ENCODE assay signal across 9 cellular contexts in the genomic region with DNA sequence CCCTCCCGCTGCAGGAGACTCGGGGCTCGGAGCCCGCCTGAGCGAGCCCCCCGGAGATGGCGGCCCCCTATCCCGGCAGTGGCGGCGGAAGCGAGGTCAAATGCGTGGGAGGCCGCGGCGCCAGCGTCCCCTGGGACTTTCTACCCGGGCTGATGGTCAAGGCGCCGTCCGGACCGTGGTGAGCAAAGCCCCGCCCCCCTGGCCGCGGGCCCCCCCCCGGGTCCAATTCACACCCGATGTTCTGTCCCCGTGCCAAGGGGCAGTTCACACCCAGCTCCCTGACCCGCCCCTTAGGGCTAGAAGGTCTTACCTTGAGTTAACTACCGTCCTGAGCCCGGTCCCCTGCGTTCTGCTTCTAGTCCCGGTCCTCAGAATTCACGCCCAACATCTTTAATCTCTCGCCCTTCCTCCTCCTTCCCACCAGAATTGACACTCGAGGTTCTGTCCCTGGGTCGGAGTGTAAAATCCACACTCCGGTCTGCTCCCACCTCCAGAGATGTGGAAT. TPM values are rescaled to one million over a fixed set of nuclear protein-coding genes. Genes with fewer than 3 reads are reported as not detected.
DNase-seq lines count a peak whose midpoint lies in the region; ATAC-seq and TF ChIP-seq lines count a peak whose summit lies in the region.
"Had no signal": no experiment of that assay in that cellular context is flagged by ENCODE, and none has a peak within 500 bp of the region (broad histone marks: within the 10 kb centered on the region; RNA-seq: fewer than 3 reads in every experiment).

No MANE protein-coding gene starts in this region.

- WGBS in upper lobe of left lung, 2 donors: 1 to 3% methylated on average over 6 to 8 of the region's 37 CpGs

- TF ChIP-seq CTCF in upper lobe of left lung (IDR thresholded peaks at IDR 0.05): no peak

- DNase-seq in activated naive CD4-positive, alpha-beta T cell treated with anti-CD3 and anti-CD28 coated beads, Interleukin-2, amount 10 ng/mL, durations not matched to agents 7 days and 5 days: no peak
- peak; percentile 42 for DNase-seq in adipocyte (ENCODE audit: low read depth)
- peak; percentile 53 for DNase-seq in iPS-NIHi11 (ENCODE audit: low spot score)
- DNase-seq in upper lobe of left lung: peak in 1 of 2 donors; percentile 85
- no peak for DNase-seq in middle frontal gyrus (ENCODE audit: extremely low spot score, low spot score)
- no peak for DNase-seq in NOMO-1 (lab: John Stamatoyannopoulos, UW; ENCODE audit: unreplicated experiment in 2 of 2)
- DNase-seq: NCI-H2029 had no signal

- H3K27me3 Mint-ChIP-seq in activated naive CD4-positive, alpha-beta T cell treated with anti-CD3 and anti-CD28 coated beads, Interleukin-2, amount 50 U/mL, for 24 hours: peaks cover 28% of the 10 kb centered on the region
- peaks cover 94% of the 10 kb centered on the region for H3K27me3 Mint-ChIP-seq in activated naive CD4-positive, alpha-beta T cell treated with anti-CD3 and anti-CD28 coated beads, Interleukin-2, amount 10 ng/mL, durations not matched to agents 7 days and 5 days

- H3K36me3 ChIP-seq in adipocyte (ENCODE audit: control insufficient read depth, insufficient read depth, low read length, severe bottlenecking) (no peaks in the 10 kb centered on the region), upper lobe of left lung (no peaks in the 10 kb centered on the region)

- H3K4me1 ChIP-seq in adipocyte (ENCODE audit: control insufficient read depth, insufficient read depth, low read length) (peaks cover 5% of the 10 kb centered on the region), upper lobe of left lung (peaks cover 26 to 38% (median 33%) of the 10 kb centered on the region in 4 donors)

- H3K4me3 ChIP-seq in adipocyte (ENCODE audit: low read length) (peak overlapping the region; percentile 62), upper lobe of left lung (peak overlapping the region in 3 of 4 donors; percentile 7 to 31 (median 9))

- no peak for TF ChIP-seq EP300 in upper lobe of left lung (IDR thresholded peaks at IDR 0.05)

- no peak for ATAC-seq in upper lobe of left lung (ENCODE audit: low FRiP score in 2 of 2)
- no peak for ATAC-seq in HG02981 (IDR thresholded peaks at IDR 0.05; ENCODE audit: unreplicated experiment)

- H3K9me3 ChIP-seq in adipocyte (ENCODE audit: control insufficient read depth, low read length): no peaks in the 10 kb centered on the region
- H3K9me3 ChIP-seq in upper lobe of left lung: no peaks in the 10 kb centered on the region

- no peaks in the 10 kb centered on the region for H3K9me3 Mint-ChIP-seq in activated naive CD4-positive, alpha-beta T cell treated with anti-CD3 and anti-CD28 coated beads, Interleukin-2, amount 50 U/mL, for 24 hours
- no peaks in the 10 kb centered on the region for H3K9me3 Mint-ChIP-seq in activated naive CD4-positive, alpha-beta T cell treated with anti-CD3 and anti-CD28 coated beads, Interleukin-2, amount 10 ng/mL, durations not matched to agents 7 days and 5 days

- peak overlapping the region; percentile 74 for H3K4me3 Mint-ChIP-seq in activated naive CD4-positive, alpha-beta T cell treated with anti-CD3 and anti-CD28 coated beads, Interleukin-2, amount 50 U/mL, for 24 hours
- H3K4me3 Mint-ChIP-seq in activated naive CD4-positive, alpha-beta T cell treated with anti-CD3 and anti-CD28 coated beads, Interleukin-2, amount 10 ng/mL, durations not matched to agents 7 days and 5 days: no peak overlapping the region

- H3K27me3 ChIP-seq in adipocyte (replicated peaks; ENCODE audit: control insufficient read depth, insufficient read depth, low read length): peaks cover 8% of the 10 kb centered on the region
- H3K27me3 ChIP-seq in upper lobe of left lung: peaks cover 3 to 49% (median 37%) of the 10 kb centered on the region in 4 donors

- peaks cover 9% of the 10 kb centered on the region for H3K4me1 Mint-ChIP-seq in activated naive CD4-positive, alpha-beta T cell treated with anti-CD3 and anti-CD28 coated beads, Interleukin-2, amount 50 U/mL, for 24 hours
- peaks cover 13% of the 10 kb centered on the region for H3K4me1 Mint-ChIP-seq in activated naive CD4-positive, alpha-beta T cell treated with anti-CD3 and anti-CD28 coated beads, Interleukin-2, amount 10 ng/mL, durations not matched to agents 7 days and 5 days

- H3K9ac ChIP-seq in adipocyte (ENCODE audit: low read length): no peak overlapping the region

- no peaks in the 10 kb centered on the region for H3K36me3 Mint-ChIP-seq in activated naive CD4-positive, alpha-beta T cell treated with anti-CD3 and anti-CD28 coated beads, Interleukin-2, amount 50 U/mL, for 24 hours
- H3K36me3 Mint-ChIP-seq in activated naive CD4-positive, alpha-beta T cell treated with anti-CD3 and anti-CD28 coated beads, Interleukin-2, amount 10 ng/mL, durations not matched to agents 7 days and 5 days: no peaks in the 10 kb centered on the region

- CTCF ChIA-PET in activated naive CD4-positive, alpha-beta T cell treated with anti-CD3 and anti-CD28 coated beads, Interleukin-2, amount 10 ng/mL, durations not matched to agents 7 days and 5 days (lab: Charles Lee): interaction anchor here (1.6 to 2.1 kb wide), 2 partner anchors 13 to 16 kb away, joined by 4 to 5 read pairs; no protein-coding TSS in a partner anchor

- no peak overlapping the region for H3K27ac Mint-ChIP-seq in activated naive CD4-positive, alpha-beta T cell treated with anti-CD3 and anti-CD28 coated beads, Interleukin-2, amount 50 U/mL, for 24 hours
- H3K27ac Mint-ChIP-seq in activated naive CD4-positive, alpha-beta T cell treated with anti-CD3 and anti-CD28 coated beads, Interleukin-2, amount 10 ng/mL, durations not matched to agents 7 days and 5 days: no peak overlapping the region

- no peak overlapping the region for H3K27ac ChIP-seq in upper lobe of left lung

- no peak for TF ChIP-seq POLR2A in upper lobe of left lung (IDR thresholded peaks at IDR 0.05)

RNA-seq across cellular contexts. Expression of a gene that starts 1.4 kb away (rescaled TPM):
- total RNA-seq in upper lobe of left lung: 10 to 100 TPM in 1 of 6 donors, 1 to 10 TPM in 3, under 1 TPM in 1, not detected in 1; 0.30 to 13.6 (median 1.1) TPM

RNA-seq across cellular contexts. Expression of a gene that starts 27.4 kb away (rescaled TPM):
- total RNA-seq in upper lobe of left lung: 10 to 100 TPM; 11.5 to 82.8 (median 49.4) TPM

Comparison
In these comparisons a context has a peak if more than half of its experiments do, and no peak if none do; other contexts are left out.
1. DNase-seq: peak in adipocyte (single experiment) and iPS-NIHi11 (single experiment); none in activated naive CD4-positive, alpha-beta T cell treated with anti-CD3 and anti-CD28 coated beads, Interleukin-2, amount 10 ng/mL, durations not matched to agents 7 days and 5 days (single experiment), middle frontal gyrus (single experiment) and NOMO-1 (0 of 2).